ENCODE assay signal across 8 cellular contexts in genomic region chr12:122081108-122081696, GRCh38. TPM values are rescaled to one million over a fixed set of nuclear protein-coding genes. Genes with fewer than 3 reads are reported as not detected.
DNase-seq lines count a peak whose midpoint lies in the region; ATAC-seq, FAIRE-seq and TF ChIP-seq lines count a peak whose summit lies in the region.

No MANE protein-coding gene starts in this region.

- H3K4me2 ChIP-seq in GM23338, result peak overlapping the region; percentile 82

- no peak overlapping the region for H3K27ac Mint-ChIP-seq in GM23338
- H3K27ac Mint-ChIP-seq in T-helper 17 cell, result peak overlapping the region; percentile 96
- no peak overlapping the region for H3K27ac Mint-ChIP-seq in progenitor cell of endocrine pancreas

- peaks cover 4% of the 10 kb centered on the region; the same call in 1 of the 3 replicates for H3K36me3 Mint-ChIP-seq in GM23338 (ENCODE audit: low read depth)
- H3K36me3 Mint-ChIP-seq in T-helper 17 cell (ENCODE audit: low read depth), result peaks cover 2% of the 10 kb centered on the region
- H3K36me3 Mint-ChIP-seq in progenitor cell of endocrine pancreas (ENCODE audit: insufficient read depth), result peaks cover 16% of the 10 kb centered on the region

- H4K20me1 ChIP-seq in GM23338 (replicated peaks; ENCODE audit: insufficient read depth), result peaks cover 17% of the 10 kb centered on the region; the same call in 1 of the 2 replicates

- H3K4me3 Mint-ChIP-seq in GM23338 (peak overlapping the region; percentile 40), T-helper 17 cell (peak overlapping the region; percentile 97), progenitor cell of endocrine pancreas (ENCODE audit: low read depth) (peak overlapping the region; percentile 27)

- H3K27me3 ChIP-seq in GM23338 (ENCODE audit: insufficient read depth), result peaks cover 21% of the 10 kb centered on the region

- H3K9me3 ChIP-seq in T-helper 17 cell (ENCODE audit: control insufficient read depth, low read length, poor library complexity, severe bottlenecking), result no peaks in the 10 kb centered on the region

- no peak for ATAC-seq in GM23338
- no peak for ATAC-seq in T-helper 17 cell
- ATAC-seq in GM19395 (IDR thresholded peaks at IDR 0.05; ENCODE audit: unreplicated experiment), result no peak
- no peak for ATAC-seq in HG03039 (IDR thresholded peaks at IDR 0.05; ENCODE audit: unreplicated experiment)

- H3K4me1 ChIP-seq in GM23338 (ENCODE audit: insufficient read depth), result peaks cover 26% of the 10 kb centered on the region; the same call in 1 of the 2 replicates

- no peak for DNase-seq in GM23338 (ENCODE audit: low spot score)
- no peak for DNase-seq in T-helper 17 cell
- DNase-seq in fibroblast of gingiva (ENCODE audit: low read depth), result peak; percentile 62
- no peak for DNase-seq in progenitor cell of endocrine pancreas (ENCODE audit: low spot score, unreplicated experiment)
- DNase-seq in epidermal melanocyte (ENCODE audit: insufficient read length, low spot score), result no peak
- no peak for DNase-seq in HTR-8/SVneo (ENCODE audit: insufficient read length, low spot score)

- H3K9me2 ChIP-seq in GM23338 (ENCODE audit: insufficient read depth), result no peaks in the 10 kb centered on the region

- FAIRE-seq in HTR-8/SVneo (lab: Jason Lieb, UNC), result no peak

- H3F3A ChIP-seq in GM23338 (replicated peaks; ENCODE audit: low read depth), result 0 out of 2 replicates have a peak, but pooled peaks cover 3% of the 10 kb centered on the region

- H3K4me1 Mint-ChIP-seq in GM23338, result peaks cover 25% of the 10 kb centered on the region
- H3K4me1 Mint-ChIP-seq in T-helper 17 cell, result peaks cover 41% of the 10 kb centered on the region
- peaks cover 29% of the 10 kb centered on the region for H3K4me1 Mint-ChIP-seq in progenitor cell of endocrine pancreas (ENCODE audit: low read depth)

- peak overlapping the region; percentile 72; the same call in 1 of the 2 replicates for H3K4me3 ChIP-seq in GM23338

- no peak overlapping the region for H3K27ac ChIP-seq in GM23338 (ENCODE audit: low read depth)

- TF ChIP-seq CTCF in GM23338 (conservative IDR thresholded peaks at IDR 0.05; ENCODE audit: low read depth in 2 of 2) (no peak), progenitor cell of endocrine pancreas (IDR thresholded peaks at IDR 0.05; ENCODE audit: unreplicated experiment) (no peak)

- H3K36me3 ChIP-seq in GM23338 (ENCODE audit: insufficient read depth), result no peaks in the 10 kb centered on the region

- peaks cover 49% of the 10 kb centered on the region for H3K79me2 ChIP-seq in GM23338 (replicated peaks; ENCODE audit: insufficient read depth)

- H3K9me3 Mint-ChIP-seq in GM23338, result no peaks in the 10 kb centered on the region; the same call in 2 of the 3 replicates
- H3K9me3 Mint-ChIP-seq in progenitor cell of endocrine pancreas (ENCODE audit: low read depth), result no peaks in the 10 kb centered on the region

- H2AFZ ChIP-seq in GM23338, result no peak overlapping the region

- H3K27me3 Mint-ChIP-seq in GM23338 (ENCODE audit: insufficient read depth, low read depth, poor library complexity) (peaks cover 19% of the 10 kb centered on the region), T-helper 17 cell (no peaks in the 10 kb centered on the region), progenitor cell of endocrine pancreas (peaks cover 23% of the 10 kb centered on the region)

TF ChIP-seq in GM23338, 12 proteins besides CTCF, POLR2A, EP300 and RAD21 (continues in another document):
- TF ChIP-seq JUNB (IDR thresholded peaks at IDR 0.05; ENCODE audit: unreplicated experiment), result no peak
- TF ChIP-seq NANOG (IDR thresholded peaks at IDR 0.05; ENCODE audit: borderline replicate concordance), result no peak
- TF ChIP-seq ZNF331 (CRISPR knock-in tag; IDR thresholded peaks at IDR 0.05; ENCODE audit: low read depth), result no peak
- TF ChIP-seq CREB1 (CRISPR knock-in tag; IDR thresholded peaks at IDR 0.05; ENCODE audit: low read depth), result no peak
- TF ChIP-seq EZH2phosphoT487 (IDR thresholded peaks at IDR 0.05; ENCODE audit: unreplicated experiment), result no peak
- no peak for TF ChIP-seq ZNF462 (CRISPR knock-in tag; IDR thresholded peaks at IDR 0.05)
- no peak for TF ChIP-seq POLR2AphosphoS5 (IDR thresholded peaks at IDR 0.05; ENCODE audit: low read depth)

RNA-seq across cellular contexts. Expression of gene MLXIP, which starts 2.6 kb away (rescaled TPM):
- 20.5 and 23.0 TPM in 2 replicates for total RNA-seq in GM23338 (2014; rRNA removed; shearing (Covaris generic))
- polyA plus RNA-seq in GM23338 (2016; fragmentation: Nextera tagmentation; extraction: Ambion mirVana), result 16.2 and 21.0 TPM in 2 replicates
- total RNA-seq in T-helper 17 cell (10 to 100 TPM; 83.4 to 86.0 TPM), progenitor cell of endocrine pancreas (48.6 and 48.7 TPM in 2 replicates)

RNA-seq across cellular contexts. Expression of gene BCL7A, which starts 59.5 kb away (rescaled TPM):
- 9.9 and 12.7 TPM in 2 replicates for total RNA-seq in GM23338 (2014; rRNA removed; shearing (Covaris generic))
- 14.9 and 18.0 TPM in 2 replicates for polyA plus RNA-seq in GM23338 (2016; fragmentation: Nextera tagmentation; extraction: Ambion mirVana)
- 1 to 10 TPM; 2.6 to 4.0 TPM for total RNA-seq in T-helper 17 cell
- total RNA-seq in progenitor cell of endocrine pancreas, result 43.7 and 49.3 TPM in 2 replicates

Comparison
In these comparisons a context has a peak if more than half of its experiments do, and no peak if none do; other contexts are left out.
1. H3K4me3 Mint-ChIP-seq: peak in every context shown above with its lines; median percentile 97 in T-helper 17 cell; 40 in GM23338; 27 in progenitor cell of endocrine pancreas.